9 cellular contexts compared by ENCODE assay signal in genomic region chr3:188950832-188951489, GRCh38.
DNase-seq lines count a peak whose midpoint lies in the region; ATAC-seq and TF ChIP-seq lines count a peak whose summit lies in the region.
"Had no signal": no experiment of that assay in that cellular context is flagged by ENCODE, and none has a peak within 500 bp of the region (broad histone marks: within the 10 kb centered on the region; RNA-seq: fewer than 3 reads in every experiment).

No MANE protein-coding gene starts in this region.

- no peak for TF ChIP-seq CTCF in kidney epithelial cell (IDR thresholded peaks at IDR 0.05; ENCODE audit: insufficient read depth, low read length, poor library complexity, severe bottlenecking)

- peaks cover 5% of the 10 kb centered on the region for H3K27me3 Mint-ChIP-seq in activated naive CD8-positive, alpha-beta T cell treated with anti-CD3 and anti-CD28 coated beads, Interleukin-2, amount 50 U/mL, for 24 hours

- H3K27ac Mint-ChIP-seq in activated naive CD8-positive, alpha-beta T cell treated with anti-CD3 and anti-CD28 coated beads, Interleukin-2, amount 50 U/mL, for 24 hours = peak overlapping the region; percentile 72

- no peak overlapping the region for H3K4me3 ChIP-seq in kidney epithelial cell (ENCODE audit: low read depth, low read length)

- no peaks in the 10 kb centered on the region for H3K36me3 ChIP-seq in kidney epithelial cell (ENCODE audit: control insufficient read depth, insufficient read depth, low read length)

- no peak overlapping the region for H3K4me3 Mint-ChIP-seq in activated naive CD8-positive, alpha-beta T cell treated with anti-CD3 and anti-CD28 coated beads, Interleukin-2, amount 50 U/mL, for 24 hours

- peak; percentile 68 for DNase-seq in activated effector memory CD4-positive, alpha-beta T cell treated with anti-CD3 and anti-CD28 coated beads, Interleukin-2, amount 50 U/mL, for 16 hours
- DNase-seq in activated effector memory CD4-positive, alpha-beta T cell treated with Interleukin-2 at 50 U/mL for 16 hours = no peak
- DNase-seq in activated naive CD8-positive, alpha-beta T cell treated with anti-CD3 and anti-CD28 coated beads, Interleukin-2, amount 50 U/mL, for 24 hours = peak; percentile 41
- DNase-seq in kidney epithelial cell (ENCODE audit: low read depth) = peak; percentile 86
- DNase-seq in stimulated activated CD8-positive, alpha-beta memory T cell treated with anti-CD3 and anti-CD28 coated beads, Interleukin-4, amount 100 ng/mL, for 24 hours (ENCODE audit: low read depth) = peak; percentile 35
- no peak for DNase-seq in cortex of kidney (lab: John Stamatoyannopoulos, UW)
- DNase-seq in NCI-H82 (lab: John Stamatoyannopoulos, UW) = no peak
- DNase-seq: DND-41 had no signal

- peaks cover 54% of the 10 kb centered on the region for H3K4me1 Mint-ChIP-seq in activated naive CD8-positive, alpha-beta T cell treated with anti-CD3 and anti-CD28 coated beads, Interleukin-2, amount 50 U/mL, for 24 hours

- no peaks in the 10 kb centered on the region for H3K27me3 ChIP-seq in kidney epithelial cell (ENCODE audit: control insufficient read depth, insufficient read depth, low read length)

- H3K36me3 Mint-ChIP-seq in activated naive CD8-positive, alpha-beta T cell treated with anti-CD3 and anti-CD28 coated beads, Interleukin-2, amount 50 U/mL, for 24 hours (ENCODE audit: low read depth) = no peaks in the 10 kb centered on the region

- peak; percentile 92 for ATAC-seq in activated naive CD8-positive, alpha-beta T cell treated with anti-CD3 and anti-CD28 coated beads, Interleukin-2, amount 50 U/mL, for 24 hours
- no peak for ATAC-seq in GM21423 (IDR thresholded peaks at IDR 0.05; ENCODE audit: unreplicated experiment)

- no peaks in the 10 kb centered on the region for H3K9me3 Mint-ChIP-seq in activated naive CD8-positive, alpha-beta T cell treated with anti-CD3 and anti-CD28 coated beads, Interleukin-2, amount 50 U/mL, for 24 hours

Comparison
In these comparisons a context has a peak if more than half of its experiments do, and no peak if none do; other contexts are left out.
1. DNase-seq: peak in activated effector memory CD4-positive, alpha-beta T cell treated with anti-CD3 and anti-CD28 coated beads, Interleukin-2, amount 50 U/mL, for 16 hours (single experiment), activated naive CD8-positive, alpha-beta T cell treated with anti-CD3 and anti-CD28 coated beads, Interleukin-2, amount 50 U/mL, for 24 hours (single experiment), kidney epithelial cell (single experiment) and stimulated activated CD8-positive, alpha-beta memory T cell treated with anti-CD3 and anti-CD28 coated beads, Interleukin-4, amount 100 ng/mL, for 24 hours (single experiment); none in activated effector memory CD4-positive, alpha-beta T cell treated with Interleukin-2 at 50 U/mL for 16 hours (single experiment), cortex of kidney (single experiment) and NCI-H82 (single experiment).